Comparison of ENCODE assay signal across 23 cellular contexts in genomic region chr5:103617913-103618312, GRCh38. TPM values are rescaled to one million over a fixed set of nuclear protein-coding genes. Genes with fewer than 3 reads are reported as not detected.
DNase-seq lines count a peak whose midpoint lies in the region; ATAC-seq and TF ChIP-seq lines count a peak whose summit lies in the region.
"Had no signal": no experiment of that assay in that cellular context is flagged by ENCODE, and none has a peak within 500 bp of the region (broad histone marks: within the 10 kb centered on the region; RNA-seq: fewer than 3 reads in every experiment).

No MANE protein-coding gene starts in this region.

- WGBS in adrenal gland, 4 donors: 79 to 96% (median 91%) methylated on average over 1 of the region's 1 CpG

- BruUV-seq in PC-3 (replicated peaks; lab: Mats Ljungman, UMichigan): no TSS peak

- no peaks in the 10 kb centered on the region for H3K9me3 ChIP-seq in PC-3 (ENCODE audit: low read length)
- H3K9me3 ChIP-seq in left ventricle myocardium inferior (replicated peaks): no peaks in the 10 kb centered on the region
- H3K9me3 ChIP-seq in adrenal gland (replicated peaks in 1 of 3): no peaks in the 10 kb centered on the region
- H3K9me3 ChIP-seq: BE2C, SJSA1 had no signal

- no peak overlapping the region for H3K9ac ChIP-seq in PC-3 (ENCODE audit: low read length)

- CTCF ChIA-PET in PC-3 (lab: Charles Lee): no interaction called here

- DNase-seq in PC-3 (peak; percentile 46), choroid plexus epithelial cell (ENCODE audit: low read depth) (peak; percentile 53), left kidney (ENCODE audit: low read depth, low spot score) (peak; percentile 26), mesenteric fat pad (ENCODE audit: low spot score) (no peak), left ventricle myocardium inferior (no peak), adrenal gland (no peak), AG08395 (ENCODE audit: low spot score) (no peak)
- DNase-seq: BE2C; DMS153; DND-41; Kasumi-1; MV-4-11; NCI-H1105; NCI-H1436 treated with DMSO at 0.1 percent for 48 hours; NCI-H187 treated with DMSO at 0.1 percent for 48 hours; NCI-H2171 treated with DMSO at 0.1 percent for 48 hours; NCI-H345; NCI-H510A treated with DMSO at 0.1 percent for 48 hours; NK-92 treated with Interleukin-12 subunit alpha and Interleukin-12 subunit beta, amount 100 ng/mL, for 24 hours; Right ventricle myocardium superior; RPMI8226 had no signal

- H3K4me1 ChIP-seq in PC-3 (ENCODE audit: insufficient read depth, low read length): peaks cover 20% of the 10 kb centered on the region; the same call in 1 of the 2 replicates
- no peaks in the 10 kb centered on the region for H3K4me1 ChIP-seq in left ventricle myocardium inferior
- H3K4me1 ChIP-seq in adrenal gland (replicated peaks in 1 of 2): no peaks in the 10 kb centered on the region
- H3K4me1 ChIP-seq: SJSA1 had no signal

- ATAC-seq in PC-3: peak; percentile 85
- ATAC-seq: HepG2 had no signal

- H3K27me3 ChIP-seq in PC-3 (ENCODE audit: low read length) (no peaks in the 10 kb centered on the region), left ventricle myocardium inferior (ENCODE audit: low read depth) (no peaks in the 10 kb centered on the region), adrenal gland (no peaks in the 10 kb centered on the region)
- H3K27me3 ChIP-seq: BE2C, SJSA1 had no signal

- H3K36me3 ChIP-seq in PC-3 (ENCODE audit: low read depth, low read length) (no peaks in the 10 kb centered on the region), left ventricle myocardium inferior (no peaks in the 10 kb centered on the region), adrenal gland (replicated peaks in 1 of 2) (no peaks in the 10 kb centered on the region)
- H3K36me3 ChIP-seq: BE2C, SJSA1 had no signal

- H3K27ac ChIP-seq in PC-3 (ENCODE audit: low read length): no peak overlapping the region
- H3K27ac ChIP-seq in left ventricle myocardium inferior (replicated peaks): no peak overlapping the region
- no peak overlapping the region for H3K27ac ChIP-seq in adrenal gland
- H3K27ac ChIP-seq: SJSA1 had no signal

- H4K20me1 ChIP-seq in PC-3 (ENCODE audit: low read length): no peaks in the 10 kb centered on the region

- H3K79me2 ChIP-seq in PC-3 (ENCODE audit: low read length): no peaks in the 10 kb centered on the region

- POLR2A ChIA-PET in PC-3 (lab: Charles Lee; ENCODE audit: unreplicated experiment): interaction anchor here (0.6 kb wide), 1 partner anchor 38 kb away, joined by 9 read pairs; no protein-coding TSS in a partner anchor

- intact Hi-C loops in PC-3 (cut with micrococcal nuclease): no loop called here
- intact Hi-C loops in left ventricle myocardium inferior (cut with micrococcal nuclease): no loop called here
- intact Hi-C loops in adrenal gland (cut with DNase I): no loop called here

- H3K4me3 ChIP-seq in PC-3 (ENCODE audit: low read length) (no peak overlapping the region), choroid plexus epithelial cell (ENCODE audit: low read depth, low read length) (no peak overlapping the region), left ventricle myocardium inferior (no peak overlapping the region), adrenal gland (no peak overlapping the region)
- H3K4me3 ChIP-seq: SJSA1 had no signal

- no peak for TF ChIP-seq POLR2A in adrenal gland (IDR thresholded peaks at IDR 0.05)

- TF ChIP-seq CTCF in PC-3 (conservative IDR thresholded peaks at IDR 0.05; ENCODE audit: low read depth, low read length) (no peak), choroid plexus epithelial cell (conservative IDR thresholded peaks at IDR 0.05; ENCODE audit: low read depth, low read length) (no peak), left ventricle myocardium inferior (IDR thresholded peaks at IDR 0.05; ENCODE audit: borderline replicate concordance) (no peak), adrenal gland (IDR thresholded peaks at IDR 0.05) (no peak)

- no peak overlapping the region for H3K4me2 ChIP-seq in PC-3 (ENCODE audit: low read length)

- no peak overlapping the region for H2AFZ ChIP-seq in PC-3 (ENCODE audit: low read length)

- H3F3A ChIP-seq in PC-3 (ENCODE audit: low read length, unreplicated experiment): no peaks in the 10 kb centered on the region

- H3K9me2 ChIP-seq in PC-3 (replicated peaks; ENCODE audit: low read length): 0 out of 2 replicates have a peak, but pooled peaks cover 3% of the 10 kb centered on the region

RNA-seq across cellular contexts. Expression of gene NUDT12, which starts 55.3 kb away (rescaled TPM):
- total RNA-seq in PC-3 (2014; rRNA removed): 9.2 and 10.9 TPM in 2 replicates
- total RNA-seq in mesenteric fat pad: 5.9 TPM
- total RNA-seq in left ventricle myocardium inferior: 13.6 TPM
- total RNA-seq in adrenal gland: 10 to 100 TPM; 12.1 to 38.1 (median 25.1) TPM
- 10 to 100 TPM; 12.7 to 26.2 (median 13.8) TPM for polyA plus RNA-seq in adrenal gland

Comparison
In these comparisons a context has a peak if more than half of its experiments do, and no peak if none do; other contexts are left out.
1. DNase-seq: peak in PC-3 (single experiment), choroid plexus epithelial cell (single experiment) and left kidney (single experiment); none in mesenteric fat pad (single experiment), left ventricle myocardium inferior (single experiment), adrenal gland (0 of 7) and AG08395 (single experiment).